In the genomic region with DNA sequence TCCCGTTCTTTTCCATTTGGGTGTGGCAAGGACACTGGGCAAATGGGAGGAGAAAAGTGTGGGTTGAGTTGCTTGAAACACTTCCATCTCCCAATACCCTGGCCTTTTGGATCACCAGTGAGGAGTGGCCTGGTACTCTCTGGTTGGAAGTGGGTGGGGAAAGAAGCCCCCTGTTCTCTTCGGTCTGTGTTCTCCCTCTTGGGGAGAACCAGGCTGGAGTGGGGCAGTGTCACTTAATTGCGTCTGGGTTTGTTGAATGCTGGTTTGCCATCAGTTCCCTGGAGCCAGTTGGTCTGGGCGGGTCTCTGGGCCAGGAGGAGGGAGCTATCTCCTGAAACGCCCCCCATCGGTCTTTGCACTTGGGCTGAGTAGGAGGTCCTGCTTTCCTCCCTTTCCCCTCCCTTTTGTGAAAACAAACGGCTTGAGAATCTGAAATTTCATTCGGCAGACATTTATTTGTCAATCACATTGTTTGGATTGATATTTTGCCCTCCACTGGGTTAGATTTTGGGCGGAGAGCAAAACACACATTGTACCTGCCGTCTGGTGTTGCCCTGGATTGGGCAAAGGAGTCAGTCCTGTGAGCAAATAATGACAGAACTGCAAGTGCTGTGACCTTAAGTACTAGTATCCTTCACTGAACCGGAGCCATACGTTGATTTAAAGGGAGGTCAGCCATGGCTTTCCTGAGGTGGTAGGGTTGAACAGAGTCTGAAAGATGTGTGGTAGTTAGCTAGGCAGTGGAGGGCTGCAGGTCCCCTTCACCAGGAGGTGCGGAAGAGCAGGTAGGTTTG, we compare ENCODE assay signal across 8 cellular contexts. TPM values are rescaled to one million over a fixed set of nuclear protein-coding genes. Genes with fewer than 3 reads are reported as not detected.
A peak's percentile ranks its signal among the peaks of the same experiment; 100 is the strongest.
DNase-seq lines count a peak whose midpoint lies in the region; ATAC-seq, FAIRE-seq and TF ChIP-seq lines count a peak whose summit lies in the region.

No MANE protein-coding gene starts in this region.

- DNase-seq in DMS 273 treated with DMSO at 0.1 percent for 48 hours (lab: John Stamatoyannopoulos, UW), result peak; percentile 23
- DNase-seq in NCI-H446 treated with DMSO at 0.1 percent for 48 hours (lab: John Stamatoyannopoulos, UW), result peak; percentile 33
- DNase-seq in effector memory CD8-positive, alpha-beta T cell, result no peak
- no peak for DNase-seq in neuronal stem cell (ENCODE audit: low spot score)
- DNase-seq in NCI-H526 (lab: John Stamatoyannopoulos, UW), result no peak
- no peak for DNase-seq in GM12891 (ENCODE audit: insufficient read length, low spot score)

- no peak for TF ChIP-seq POLR2A in GM12891 (IDR thresholded peaks at IDR 0.05; ENCODE audit: low read depth, low read length)

- H3K18ac ChIP-seq in neuronal stem cell (ENCODE audit: low read length), result no peak overlapping the region

- no peaks in the 10 kb centered on the region for H3K36me3 Mint-ChIP-seq in effector memory CD8-positive, alpha-beta T cell (ENCODE audit: insufficient read depth)

- peaks cover 0 to 19% (median 3%) of the 10 kb centered on the region in 3 experiments for H3K27me3 ChIP-seq in neuronal stem cell (ENCODE audit: control insufficient read depth in 3 of 3, insufficient read depth in 3 of 3, low read depth in 1 of 3, low read length in 3 of 3)

- H2AK5ac ChIP-seq in neuronal stem cell (ENCODE audit: low read depth, low read length), result no peak overlapping the region

- H3K9me3 Mint-ChIP-seq in effector memory CD8-positive, alpha-beta T cell, result no peaks in the 10 kb centered on the region

- peak overlapping the region; percentile 92 for H2AFZ ChIP-seq in neuronal stem cell (ENCODE audit: low read length)

- H2BK5ac ChIP-seq in neuronal stem cell (ENCODE audit: low read length), result no peak overlapping the region

- H3K4me3 ChIP-seq in neuronal stem cell (ENCODE audit: low read length in 2 of 2), result peak overlapping the region in 1 of 2 donors; percentile 89

- WGBS in neuronal stem cell (ENCODE audit: extremely low coverage in 2 of 2, insufficient read length in 2 of 2, insufficient replicate concordance in 1 of 2), 2 donors, result no CpG with 5 or more reads among the region's 13 CpGs

- no peak overlapping the region for H3K14ac ChIP-seq in neuronal stem cell (ENCODE audit: low read length)

- ATAC-seq in effector memory CD8-positive, alpha-beta T cell (replicated peaks), result no peak
- ATAC-seq in HG02623 (IDR thresholded peaks at IDR 0.05; ENCODE audit: unreplicated experiment) (no peak), HG02642 (IDR thresholded peaks at IDR 0.05; ENCODE audit: poor library complexity, unreplicated experiment) (no peak)

- peaks cover 4 to 10% of the 10 kb centered on the region in 2 donors for H3K4me1 ChIP-seq in neuronal stem cell (ENCODE audit: control insufficient read depth in 2 of 2, insufficient read depth in 1 of 2, low read depth in 1 of 2, low read length in 2 of 2)

- H4K91ac ChIP-seq in neuronal stem cell (ENCODE audit: low read depth, low read length, poor library complexity), result no peak overlapping the region

- peak overlapping the region in 1 of 2 donors; percentile 74 for H3K27ac Mint-ChIP-seq in effector memory CD8-positive, alpha-beta T cell

- no peak for FAIRE-seq in GM12891 (lab: Jason Lieb, UNC)

- H3K4me2 ChIP-seq in neuronal stem cell (ENCODE audit: insufficient read depth, low read length, poor library complexity, severe bottlenecking), result peak overlapping the region; percentile 41

- H2BK12ac ChIP-seq in neuronal stem cell (ENCODE audit: low read length), result no peak overlapping the region

- no peak overlapping the region for H2BK15ac ChIP-seq in neuronal stem cell (ENCODE audit: low read length)

- peak overlapping the region; percentile 72 to 76 for H3K4me3 Mint-ChIP-seq in effector memory CD8-positive, alpha-beta T cell

- no peaks in the 10 kb centered on the region for H3K36me3 ChIP-seq in neuronal stem cell (replicated peaks in 1 of 2; ENCODE audit: control insufficient read depth in 2 of 2, insufficient read depth in 2 of 2, low read length in 2 of 2)

- no peak overlapping the region for H3K4ac ChIP-seq in neuronal stem cell (ENCODE audit: low read length)

- no peak overlapping the region for H4K8ac ChIP-seq in neuronal stem cell (ENCODE audit: low read depth, low read length)

- H3K27me3 Mint-ChIP-seq in effector memory CD8-positive, alpha-beta T cell, result no peaks in the 10 kb centered on the region

- H3K23ac ChIP-seq in neuronal stem cell (ENCODE audit: low read depth, low read length, poor library complexity), result no peak overlapping the region

- peaks cover 5 to 17% of the 10 kb centered on the region in 2 donors for H3K4me1 Mint-ChIP-seq in effector memory CD8-positive, alpha-beta T cell (ENCODE audit: low read depth in 2 of 2)

- no peaks in the 10 kb centered on the region for H3K79me1 ChIP-seq in neuronal stem cell (ENCODE audit: low read depth, low read length)

- no peak overlapping the region for H3K27ac ChIP-seq in neuronal stem cell (replicated peaks; ENCODE audit: low read length)

- no peaks in the 10 kb centered on the region for H3K9me3 ChIP-seq in neuronal stem cell (replicated peaks in 1 of 2; ENCODE audit: control insufficient read depth in 2 of 2, insufficient read depth in 1 of 2, low read depth in 1 of 2, low read length in 2 of 2)

- no peak overlapping the region for H2BK120ac ChIP-seq in neuronal stem cell (ENCODE audit: low read depth, low read length)

- H3K9ac ChIP-seq in neuronal stem cell (ENCODE audit: low read depth, low read length, poor library complexity), result no peak overlapping the region

TF ChIP-seq in GM12891, 5 proteins besides CTCF, POLR2A, EP300 and RAD21:
- no peak for TF ChIP-seq POU2F2 (IDR thresholded peaks at IDR 0.05; ENCODE audit: low read depth, low read length)
- no peak for TF ChIP-seq TAF1 (IDR thresholded peaks at IDR 0.05; ENCODE audit: low read depth, low read length)
- no peak for TF ChIP-seq SPI1 (IDR thresholded peaks at IDR 0.05; ENCODE audit: low read depth, low read length)

RNA-seq across cellular contexts. Expression of a gene that starts 1.6 kb away (rescaled TPM):
- polyA plus RNA-seq in neuronal stem cell (2013, experiment 1 of 2), result 5.9 TPM
- 6.0 TPM for polyA plus RNA-seq in neuronal stem cell (2013, experiment 2 of 2)
- polyA plus RNA-seq in GM12891 (2012; ENCODE audit: low read depth, missing spikeins), result 13.9 TPM

RNA-seq across cellular contexts. Expression of a gene that starts 40.9 kb away (rescaled TPM):
- polyA plus RNA-seq in neuronal stem cell (2013, experiment 1 of 2), result 19.4 TPM
- 18.9 TPM for polyA plus RNA-seq in neuronal stem cell (2013, experiment 2 of 2)
- 0.09 TPM for polyA plus RNA-seq in GM12891 (2012; ENCODE audit: low read depth, missing spikeins)

Comparison
In these comparisons a context has a peak if more than half of its experiments do, and no peak if none do; other contexts are left out.
1. DNase-seq: peak in DMS 273 treated with DMSO at 0.1 percent for 48 hours (single experiment) and NCI-H446 treated with DMSO at 0.1 percent for 48 hours (single experiment); none in effector memory CD8-positive, alpha-beta T cell (0 of 3), neuronal stem cell (single experiment), NCI-H526 (0 of 2) and GM12891 (single experiment).